ENCODE assay signal across 17 cellular contexts in the genomic region with DNA sequence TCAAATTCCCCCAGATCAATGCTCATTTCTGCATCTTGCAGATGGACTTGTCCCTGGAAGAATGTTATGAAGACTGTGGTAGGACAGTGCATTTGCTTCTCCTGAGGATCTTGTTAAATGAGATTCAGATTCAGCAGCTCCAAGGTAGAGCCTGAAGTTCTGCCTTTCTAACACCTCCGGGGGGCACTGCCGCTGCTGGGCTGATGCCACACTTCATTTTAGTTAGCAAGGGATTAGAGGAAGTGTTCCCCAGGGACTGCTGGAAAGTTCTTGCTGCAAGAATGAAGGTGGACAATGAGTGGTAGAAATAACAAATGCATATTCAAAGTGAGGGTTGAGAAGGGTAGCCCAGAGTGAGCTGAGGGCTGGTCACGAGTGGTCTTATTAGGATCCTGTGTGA.
DNase-seq lines count a peak whose midpoint lies in the region; TF ChIP-seq lines count a peak whose summit lies in the region.
"Had no signal": no experiment of that assay in that cellular context is flagged by ENCODE, and none has a peak within 500 bp of the region (broad histone marks: within the 10 kb centered on the region; RNA-seq: fewer than 3 reads in every experiment).

No MANE protein-coding gene starts in this region.

- H3K9me3 Mint-ChIP-seq in CD8-positive, alpha-beta memory T cell: no peaks in the 10 kb centered on the region
- H3K9me3 Mint-ChIP-seq: activated naive CD4-positive, alpha-beta T cell treated with anti-CD3 and anti-CD28 coated beads, Interleukin-2, amount 10 ng/mL, durations not matched to agents 7 days and 5 days; natural killer cell treated with Interleukin-12 subunit alpha and Interleukin-12 subunit beta and Interleukin-15 and Interleukin-18, amount 100 ng/mL, for 72 hours; T-cell; type B pancreatic cell had no signal

- H3K4me3 ChIP-seq in AG09309 (ENCODE audit: control insufficient read depth, low read depth, low read length): no peak overlapping the region
- no peak overlapping the region for H3K4me3 ChIP-seq in GM12865 (ENCODE audit: low read depth, low read length)
- H3K4me3 ChIP-seq in testis: no peak overlapping the region
- H3K4me3 ChIP-seq in CD8-positive, alpha-beta memory T cell (ENCODE audit: low read length): no peak overlapping the region
- H3K4me3 ChIP-seq: right atrium auricular region had no signal

- H3K27me3 Mint-ChIP-seq in CD8-positive, alpha-beta memory T cell: peaks cover 13 to 25% of the 10 kb centered on the region in 2 donors
- H3K27me3 Mint-ChIP-seq: type B pancreatic cell had no signal

- no peak overlapping the region for H3K4me3 Mint-ChIP-seq in CD8-positive, alpha-beta memory T cell
- H3K4me3 Mint-ChIP-seq: activated naive CD4-positive, alpha-beta T cell treated with anti-CD3 and anti-CD28 coated beads, Interleukin-2, amount 10 ng/mL, durations not matched to agents 7 days and 5 days; natural killer cell treated with Interleukin-12 subunit alpha and Interleukin-12 subunit beta and Interleukin-15 and Interleukin-18, amount 100 ng/mL, for 72 hours; T-cell; type B pancreatic cell had no signal

- no peak for TF ChIP-seq POLR2A in testis (IDR thresholded peaks at IDR 0.05)

- CTCF ChIA-PET in CD8-positive, alpha-beta memory T cell (lab: Charles Lee): no interaction called here

- intact Hi-C loops in testis (cut with DNase I; ENCODE audit: low total_unique reads): no loop called here

- 88 to 91% methylated on average over 3 of the region's 3 CpGs for whole genome bisulfite sequencing in testis, 2 donors

- TF ChIP-seq CTCF in AG09309 (IDR thresholded peaks at IDR 0.05; ENCODE audit: control insufficient read depth, insufficient read depth, low read depth, low read length, missing control alignments) (peak; percentile 10), GM12865 (IDR thresholded peaks at IDR 0.05; ENCODE audit: insufficient read depth, low read depth, low read length, missing control alignments) (no peak), testis (IDR thresholded peaks at IDR 0.05) (no peak)

- no peaks in the 10 kb centered on the region for H3K9me3 ChIP-seq in testis
- no peaks in the 10 kb centered on the region for H3K9me3 ChIP-seq in CD8-positive, alpha-beta memory T cell (ENCODE audit: low read length)
- H3K9me3 ChIP-seq: right atrium auricular region had no signal

- H3K27ac Mint-ChIP-seq in CD8-positive, alpha-beta memory T cell: no peak overlapping the region
- H3K27ac Mint-ChIP-seq: activated naive CD4-positive, alpha-beta T cell treated with anti-CD3 and anti-CD28 coated beads, Interleukin-2, amount 10 ng/mL, durations not matched to agents 7 days and 5 days; natural killer cell treated with Interleukin-12 subunit alpha and Interleukin-12 subunit beta and Interleukin-15 and Interleukin-18, amount 100 ng/mL, for 72 hours; T-cell; type B pancreatic cell had no signal

- no peaks in the 10 kb centered on the region for H3K4me1 Mint-ChIP-seq in CD8-positive, alpha-beta memory T cell
- H3K4me1 Mint-ChIP-seq: activated naive CD4-positive, alpha-beta T cell treated with anti-CD3 and anti-CD28 coated beads, Interleukin-2, amount 10 ng/mL, durations not matched to agents 7 days and 5 days; T-cell had no signal

- H3K36me3 ChIP-seq in testis (ENCODE audit: low read depth, missing control alignments): no peaks in the 10 kb centered on the region
- H3K36me3 ChIP-seq in CD8-positive, alpha-beta memory T cell (ENCODE audit: insufficient read depth, low read length): no peaks in the 10 kb centered on the region
- H3K36me3 ChIP-seq: right atrium auricular region had no signal

- H3K27ac ChIP-seq in testis: no peak overlapping the region
- H3K27ac ChIP-seq in CD8-positive, alpha-beta memory T cell (ENCODE audit: low read depth, low read length): no peak overlapping the region
- H3K27ac ChIP-seq: C4-2B, HL-60, right atrium auricular region had no signal

- POLR2A ChIA-PET in CD8-positive, alpha-beta memory T cell (lab: Charles Lee): no interaction called here

- no peaks in the 10 kb centered on the region for H3K4me1 ChIP-seq in testis
- H3K4me1 ChIP-seq in CD8-positive, alpha-beta memory T cell (ENCODE audit: insufficient read depth, low read length): no peaks in the 10 kb centered on the region
- H3K4me1 ChIP-seq: right atrium auricular region had no signal

- no peaks in the 10 kb centered on the region for H3K27me3 ChIP-seq in testis
- H3K27me3 ChIP-seq in CD8-positive, alpha-beta memory T cell (ENCODE audit: insufficient read depth, low read length, poor library complexity, severe bottlenecking): no peaks in the 10 kb centered on the region
- H3K27me3 ChIP-seq: right atrium auricular region had no signal

- no peak for DNase-seq in AG09309 (ENCODE audit: low read depth)
- DNase-seq in GM12865 (ENCODE audit: low read depth): peak; percentile 1
- peak; percentile 1 for DNase-seq in SW480 (ENCODE audit: low spot score)
- DNase-seq in iPS-NIHi11 (ENCODE audit: low spot score): peak; percentile 23
- DNase-seq in testis: no peak
- no peak for DNase-seq in stimulated activated CD4-positive, alpha-beta T cell treated with anti-CD3 and anti-CD28 coated beads, Interleukin-2, amount 100 ng/mL, for 24 hours
- DNase-seq in KG1 (lab: John Stamatoyannopoulos, UW): no peak
- no peak for DNase-seq in CD8-positive, alpha-beta memory T cell
- DNase-seq: activated naive CD4-positive, alpha-beta T cell treated with anti-CD3 and anti-CD28 coated beads, Interleukin-2, amount 10 ng/mL, durations not matched to agents 7 days and 5 days; OCI-M1; stimulated activated CD4-positive, alpha-beta T cell treated with anti-CD3 and anti-CD28 coated beads, Interleukin-4, amount 100 ng/mL, for 24 hours; T-cell had no signal

- no peaks in the 10 kb centered on the region for H3K36me3 Mint-ChIP-seq in CD8-positive, alpha-beta memory T cell
- H3K36me3 Mint-ChIP-seq: activated naive CD4-positive, alpha-beta T cell treated with anti-CD3 and anti-CD28 coated beads, Interleukin-2, amount 10 ng/mL, durations not matched to agents 7 days and 5 days; natural killer cell treated with Interleukin-12 subunit alpha and Interleukin-12 subunit beta and Interleukin-15 and Interleukin-18, amount 100 ng/mL, for 72 hours; T-cell; type B pancreatic cell had no signal

Comparison
In these comparisons a context has a peak if more than half of its experiments do, and no peak if none do; other contexts are left out.
1. DNase-seq: peak in GM12865 (single experiment), SW480 (single experiment) and iPS-NIHi11 (single experiment); none in AG09309 (single experiment), testis (single experiment), stimulated activated CD4-positive, alpha-beta T cell treated with anti-CD3 and anti-CD28 coated beads, Interleukin-2, amount 100 ng/mL, for 24 hours (0 of 2), KG1 (single experiment) and CD8-positive, alpha-beta memory T cell (0 of 5).